Comparison of ENCODE assay signal across 1 cellular context in genomic region chr12:56900583-56900982, GRCh38.
TF ChIP-seq lines count a peak whose summit lies in the region.

No MANE protein-coding gene starts in this region.

TF ChIP-seq in K562, 482 proteins besides CTCF, POLR2A, EP300 and RAD21 (continued from another document):
- TF ChIP-seq JUN (IDR thresholded peaks at IDR 0.05; ENCODE audit: borderline replicate concordance, low read depth, low read length): peak; percentile 92
- no peak for TF ChIP-seq JUN (CRISPR knock-in tag; IDR thresholded peaks at IDR 0.05; ENCODE audit: borderline replicate concordance)
- no peak for TF ChIP-seq TEAD2 (tag; IDR thresholded peaks at IDR 0.05)
- TF ChIP-seq FOXK1 (CRISPR knock-in tag; IDR thresholded peaks at IDR 0.05; ENCODE audit: borderline replicate concordance): 0 out of 2 replicates have a peak, but pooled peaks have one; percentile 62
- TF ChIP-seq FIP1L1 (IDR thresholded peaks at IDR 0.05; ENCODE audit: low read depth, low read length, poor library complexity, severe bottlenecking): no peak
- no peak for TF ChIP-seq NR2C2 (CRISPR knock-in tag; IDR thresholded peaks at IDR 0.05)
- peak; percentile 29; the same call in 1 of the 2 replicates for TF ChIP-seq NR2C2 (tag; IDR thresholded peaks at IDR 0.05)
- peak; percentile 50; the same call in 1 of the 2 replicates for TF ChIP-seq CREM (IDR thresholded peaks at IDR 0.05; ENCODE audit: low read depth)
- TF ChIP-seq YY1 (IDR thresholded peaks at IDR 0.05; ENCODE audit: borderline replicate concordance in 1 of 3, control insufficient read depth in 1 of 3, extremely low read depth in 1 of 3, insufficient read depth in 3 of 3, insufficient read length in 1 of 3, insufficient replicate concordance in 2 of 3, low read depth in 1 of 3, low read length in 2 of 3): no peak
- TF ChIP-seq ZFX (CRISPR knock-in tag; IDR thresholded peaks at IDR 0.05): peak; percentile 58; the same call in 1 of the 2 replicates
- no peak for TF ChIP-seq SIX5 (IDR thresholded peaks at IDR 0.05; ENCODE audit: borderline replicate concordance in 1 of 2, insufficient read depth in 1 of 2, low read depth in 1 of 2, low read length in 2 of 2)
- TF ChIP-seq, protein P1, sequence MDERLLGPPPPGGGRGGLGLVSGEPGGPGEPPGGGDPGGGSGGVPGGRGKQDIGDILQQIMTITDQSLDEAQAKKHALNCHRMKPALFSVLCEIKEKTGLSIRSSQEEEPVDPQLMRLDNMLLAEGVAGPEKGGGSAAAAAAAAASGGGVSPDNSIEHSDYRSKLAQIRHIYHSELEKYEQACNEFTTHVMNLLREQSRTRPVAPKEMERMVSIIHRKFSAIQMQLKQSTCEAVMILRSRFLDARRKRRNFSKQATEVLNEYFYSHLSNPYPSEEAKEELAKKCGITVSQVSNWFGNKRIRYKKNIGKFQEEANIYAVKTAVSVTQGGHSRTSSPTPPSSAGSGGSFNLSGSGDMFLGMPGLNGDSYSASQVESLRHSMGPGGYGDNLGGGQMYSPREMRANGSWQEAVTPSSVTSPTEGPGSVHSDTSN (CRISPR knock-in tag; IDR thresholded peaks at IDR 0.05; ENCODE audit: low read depth): no peak
- TF ChIP-seq, protein P1 (tag; conservative IDR thresholded peaks at IDR 0.05; ENCODE audit: low read depth): peak; percentile 78
- peak; percentile 63; the same call in 1 of the 2 replicates for TF ChIP-seq ATF2 (CRISPR knock-in tag; IDR thresholded peaks at IDR 0.05)
- TF ChIP-seq SMARCA4 (IDR thresholded peaks at IDR 0.05): peak; percentile 87
- no peak for TF ChIP-seq ID3 (CRISPR knock-in tag; IDR thresholded peaks at IDR 0.05)
- TF ChIP-seq ID3 (tag; IDR thresholded peaks at IDR 0.05): no peak
- no peak for TF ChIP-seq SREBF1 (IDR thresholded peaks at IDR 0.05; ENCODE audit: borderline replicate concordance, low read depth, low read length)
- TF ChIP-seq KDM5B (IDR thresholded peaks at IDR 0.05; ENCODE audit: insufficient replicate concordance, low read depth, low read length): no peak
- 0 out of 2 replicates have a peak, but pooled peaks have one; percentile 13 for TF ChIP-seq MYC (IDR thresholded peaks at IDR 0.05; ENCODE audit: low read depth, low read length)
- TF ChIP-seq MYC (CRISPR knock-in tag; IDR thresholded peaks at IDR 0.05; ENCODE audit: borderline replicate concordance, low read depth): no peak
- no peak for TF ChIP-seq TRIM28 (IDR thresholded peaks at IDR 0.05)
- no peak for TF ChIP-seq ZNF274 (IDR thresholded peaks at IDR 0.05; ENCODE audit: borderline replicate concordance, low read depth, low read length)
- 0 out of 4 replicates have a peak, but pooled peaks of 1 of the 2 experiments have one; percentile 19 for TF ChIP-seq HDAC1 (IDR thresholded peaks at IDR 0.05)
- no peak for TF ChIP-seq HLTF (IDR thresholded peaks at IDR 0.05)
- TF ChIP-seq ZNF408 (CRISPR knock-in tag; IDR thresholded peaks at IDR 0.05; ENCODE audit: low read depth): no peak
- TF ChIP-seq SETDB1 (IDR thresholded peaks at IDR 0.05; ENCODE audit: low read length): peak; percentile 43
- no peak for TF ChIP-seq NR2C1 (IDR thresholded peaks at IDR 0.05)
- 0 out of 2 replicates have a peak, but pooled peaks have one; percentile 24 for TF ChIP-seq NR2C1 (tag; IDR thresholded peaks at IDR 0.05)
- TF ChIP-seq HBP1 (CRISPR knock-in tag; IDR thresholded peaks at IDR 0.05): no peak
- TF ChIP-seq, protein P2, sequence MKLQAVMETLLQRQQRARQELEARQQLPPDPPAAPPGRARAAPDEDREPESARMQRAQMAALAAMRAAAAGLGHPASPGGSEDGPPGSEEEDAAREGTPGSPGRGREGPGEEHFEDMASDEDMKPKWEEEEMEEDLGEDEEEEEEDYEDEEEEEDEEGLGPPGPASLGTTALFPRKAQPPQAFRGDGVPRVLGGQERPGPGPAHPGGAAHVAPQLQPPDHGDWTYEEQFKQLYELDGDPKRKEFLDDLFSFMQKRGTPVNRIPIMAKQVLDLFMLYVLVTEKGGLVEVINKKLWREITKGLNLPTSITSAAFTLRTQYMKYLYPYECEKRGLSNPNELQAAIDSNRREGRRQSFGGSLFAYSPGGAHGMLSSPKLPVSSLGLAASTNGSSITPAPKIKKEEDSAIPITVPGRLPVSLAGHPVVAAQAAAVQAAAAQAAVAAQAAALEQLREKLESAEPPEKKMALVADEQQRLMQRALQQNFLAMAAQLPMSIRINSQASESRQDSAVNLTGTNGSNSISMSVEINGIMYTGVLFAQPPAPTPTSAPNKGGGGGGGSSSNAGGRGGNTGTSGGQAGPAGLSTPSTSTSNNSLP (IDR thresholded peaks at IDR 0.05; ENCODE audit: borderline replicate concordance, low read depth, low read length): no peak
- peak; percentile 80 for TF ChIP-seq DPF2 (IDR thresholded peaks at IDR 0.05)
- no peak for TF ChIP-seq IFI16 (CRISPR knock-in tag; IDR thresholded peaks at IDR 0.05)
- TF ChIP-seq CREB1 (IDR thresholded peaks at IDR 0.05): no peak
- peak; percentile 55; the same call in 1 of the 2 replicates for TF ChIP-seq CREB1 (CRISPR knock-in tag; IDR thresholded peaks at IDR 0.05)
- no peak for TF ChIP-seq ZNF444 (CRISPR knock-in tag; IDR thresholded peaks at IDR 0.05)
- TF ChIP-seq JUND (IDR thresholded peaks at IDR 0.05; ENCODE audit: borderline replicate concordance, low read depth, low read length): peak; percentile 99
- peak; percentile 99 for TF ChIP-seq JUND (tag; IDR thresholded peaks at IDR 0.05; ENCODE audit: borderline replicate concordance, low read depth, low read length)
- peak; percentile 72; the same call in 1 of the 2 replicates for TF ChIP-seq TFAP4 (CRISPR knock-in tag; IDR thresholded peaks at IDR 0.05; ENCODE audit: borderline replicate concordance)
- no peak for TF ChIP-seq SOX6 (IDR thresholded peaks at IDR 0.05)
- TF ChIP-seq, protein P3, sequence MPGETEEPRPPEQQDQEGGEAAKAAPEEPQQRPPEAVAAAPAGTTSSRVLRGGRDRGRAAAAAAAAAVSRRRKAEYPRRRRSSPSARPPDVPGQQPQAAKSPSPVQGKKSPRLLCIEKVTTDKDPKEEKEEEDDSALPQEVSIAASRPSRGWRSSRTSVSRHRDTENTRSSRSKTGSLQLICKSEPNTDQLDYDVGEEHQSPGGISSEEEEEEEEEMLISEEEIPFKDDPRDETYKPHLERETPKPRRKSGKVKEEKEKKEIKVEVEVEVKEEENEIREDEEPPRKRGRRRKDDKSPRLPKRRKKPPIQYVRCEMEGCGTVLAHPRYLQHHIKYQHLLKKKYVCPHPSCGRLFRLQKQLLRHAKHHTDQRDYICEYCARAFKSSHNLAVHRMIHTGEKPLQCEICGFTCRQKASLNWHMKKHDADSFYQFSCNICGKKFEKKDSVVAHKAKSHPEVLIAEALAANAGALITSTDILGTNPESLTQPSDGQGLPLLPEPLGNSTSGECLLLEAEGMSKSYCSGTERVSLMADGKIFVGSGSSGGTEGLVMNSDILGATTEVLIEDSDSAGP (CRISPR knock-in tag; IDR thresholded peaks at IDR 0.05): 0 out of 2 replicates have a peak, but pooled peaks have one; percentile 59
- TF ChIP-seq, protein P4, sequence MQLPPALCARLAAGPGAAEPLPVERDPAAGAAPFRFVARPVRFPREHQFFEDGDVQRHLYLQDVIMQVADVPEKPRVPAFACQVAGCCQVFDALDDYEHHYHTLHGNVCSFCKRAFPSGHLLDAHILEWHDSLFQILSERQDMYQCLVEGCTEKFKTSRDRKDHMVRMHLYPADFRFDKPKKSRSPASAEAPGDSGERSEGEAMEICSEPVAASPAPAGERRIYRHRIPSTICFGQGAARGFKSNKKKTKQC (CRISPR knock-in tag; IDR thresholded peaks at IDR 0.05): peak; percentile 66; the same call in 1 of the 2 replicates
- no peak for TF ChIP-seq HDAC6 (IDR thresholded peaks at IDR 0.05; ENCODE audit: low read depth, low read length)
- TF ChIP-seq, protein P5, sequence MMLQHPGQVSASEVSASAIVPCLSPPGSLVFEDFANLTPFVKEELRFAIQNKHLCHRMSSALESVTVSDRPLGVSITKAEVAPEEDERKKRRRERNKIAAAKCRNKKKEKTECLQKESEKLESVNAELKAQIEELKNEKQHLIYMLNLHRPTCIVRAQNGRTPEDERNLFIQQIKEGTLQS (IDR thresholded peaks at IDR 0.05): peak; percentile 93
- TF ChIP-seq, protein P5 (CRISPR knock-in tag; conservative IDR thresholded peaks at IDR 0.05): peak; percentile 100
- TF ChIP-seq CCNT2 (IDR thresholded peaks at IDR 0.05; ENCODE audit: borderline replicate concordance, extremely low read depth, insufficient read length, low read depth, low read length): peak; percentile 24
- no peak for TF ChIP-seq TRIM25 (IDR thresholded peaks at IDR 0.05; ENCODE audit: borderline replicate concordance)
- peak in 1 of 2 experiments; percentile 50; a peak in 2 of 4 replicates for TF ChIP-seq RCOR1 (IDR thresholded peaks at IDR 0.05; ENCODE audit: borderline replicate concordance in 1 of 2, low read depth in 2 of 2, low read length in 2 of 2)
- peak; percentile 50; the same call in 1 of the 2 replicates for TF ChIP-seq ETV5 (CRISPR knock-in tag; IDR thresholded peaks at IDR 0.05; ENCODE audit: low read depth)
- TF ChIP-seq MYNN (IDR thresholded peaks at IDR 0.05): 0 out of 2 replicates have a peak, but pooled peaks have one; percentile 56
- no peak for TF ChIP-seq MYNN (CRISPR knock-in tag; IDR thresholded peaks at IDR 0.05)
- TF ChIP-seq ZNF589 (CRISPR knock-in tag; IDR thresholded peaks at IDR 0.05; ENCODE audit: low read depth): 0 out of 2 replicates have a peak, but pooled peaks have one; percentile 27
